ENCODE assay signal across 18 cellular contexts in the genomic region with DNA sequence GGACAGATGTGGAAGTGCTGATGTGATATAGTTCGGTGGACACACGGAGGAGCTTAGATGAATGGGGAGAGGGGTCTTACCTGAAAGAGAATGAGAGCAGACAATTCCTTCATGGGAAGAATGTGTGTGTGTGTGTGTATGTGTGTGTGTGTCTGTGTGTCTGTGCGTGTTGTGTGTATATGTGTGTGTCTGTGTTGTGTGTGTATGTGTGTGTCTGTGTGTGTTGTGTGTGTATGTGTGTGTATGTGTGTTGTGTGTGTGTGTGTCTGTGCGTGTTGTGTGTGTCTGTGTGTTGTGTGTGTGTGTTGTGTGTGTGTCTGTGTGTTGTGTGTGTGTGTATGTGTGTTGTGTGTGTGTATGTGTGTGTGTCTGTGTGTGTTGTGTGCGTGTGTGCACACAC.
DNase-seq lines count a peak whose midpoint lies in the region; ATAC-seq, FAIRE-seq and TF ChIP-seq lines count a peak whose summit lies in the region.
"Had no signal": no experiment of that assay in that cellular context is flagged by ENCODE, and none has a peak within 500 bp of the region (broad histone marks: within the 10 kb centered on the region; RNA-seq: fewer than 3 reads in every experiment).

No MANE protein-coding gene starts in this region.

- no peaks in the 10 kb centered on the region for H3K36me3 Mint-ChIP-seq in glutamatergic neuron (ENCODE audit: unreplicated experiment)
- H3K36me3 Mint-ChIP-seq: IgD-negative memory B cell had no signal

- BruUV-seq in K562 (replicated peaks; lab: Mats Ljungman, UMichigan) = no TSS peak

- H2AFZ ChIP-seq in K562 (ENCODE audit: low read depth, low read length) = no peak overlapping the region

- peaks cover 0 to 5% of the 10 kb centered on the region in 2 experiments; a peak in 2 of 5 replicates for H3K27me3 ChIP-seq in K562 (ENCODE audit: control insufficient read depth in 2 of 2, insufficient read depth in 2 of 2, low read length in 2 of 2)

- CTCF ChIA-PET in HEK293 (lab: Yijun Ruan, JAX) (interaction anchor here (0.6 kb wide), 1 partner anchor 924 kb away, joined by 3 read pairs; no protein-coding TSS in a partner anchor), K562 (lab: Yijun Ruan, JAX; ENCODE audit: low intra/inter-chr PET ratio) (no interaction called here), RWPE1 (lab: Yijun Ruan, JAX) (interaction anchor here (0.8 kb wide), 1 partner anchor 9 kb away, joined by 3 read pairs; no protein-coding TSS in a partner anchor)

- no peaks in the 10 kb centered on the region for H3K36me3 ChIP-seq in HEK293 (ENCODE audit: control insufficient read depth in 2 of 2, insufficient read depth in 1 of 2, low read length in 2 of 2)
- no peaks in the 10 kb centered on the region for H3K36me3 ChIP-seq in K562 (ENCODE audit: control insufficient read depth, insufficient read depth, low read length)

- H3K9me3 Mint-ChIP-seq in glutamatergic neuron (ENCODE audit: unreplicated experiment) = no peaks in the 10 kb centered on the region
- H3K9me3 Mint-ChIP-seq: CD4-positive, alpha-beta T cell; IgD-negative memory B cell had no signal

- H3K9ac ChIP-seq in K562 (ENCODE audit: insufficient read depth in 1 of 2, low read depth in 2 of 2, low read length in 2 of 2) = no peak overlapping the region

- no peaks in the 10 kb centered on the region for H3K9me1 ChIP-seq in K562 (ENCODE audit: control insufficient read depth, insufficient read depth, low read length)

- no peak for TF ChIP-seq CTCF in HEK293 (tag by site-specific recombination; IDR thresholded peaks at IDR 0.05)
- TF ChIP-seq CTCF in K562 (IDR thresholded peaks at IDR 0.05 in 2 of 3, conservative IDR thresholded peaks at IDR 0.05 in 1 of 3; ENCODE audit: insufficient read depth in 2 of 3, low read depth in 1 of 3, low read length in 3 of 3) = no peak
- TF ChIP-seq CTCF in glutamatergic neuron (IDR thresholded peaks at IDR 0.05; ENCODE audit: partially characterized antibody, unreplicated experiment) = no peak
- no peak for TF ChIP-seq CTCF in GM20000 (IDR thresholded peaks at IDR 0.05; ENCODE audit: extremely low read depth, missing control alignments)
- no peak for TF ChIP-seq CTCF in RWPE1 (conservative IDR thresholded peaks at IDR 0.05; ENCODE audit: low read depth)

- no peak overlapping the region for H3K4me3 ChIP-seq in HEK293 (ENCODE audit: low read depth, low read length)
- H3K4me3 ChIP-seq in K562 = no peak overlapping the region

- H3K4me3 Mint-ChIP-seq in glutamatergic neuron (ENCODE audit: unreplicated experiment) = no peak overlapping the region
- H3K4me3 Mint-ChIP-seq: B cell; CD4-positive, alpha-beta T cell; IgD-negative memory B cell had no signal

- H3K79me2 ChIP-seq in K562 (ENCODE audit: control insufficient read depth, insufficient read depth, low read length) = no peaks in the 10 kb centered on the region

- H3K27ac Mint-ChIP-seq in glutamatergic neuron (ENCODE audit: unreplicated experiment) = peak overlapping the region; percentile 9
- H3K27ac Mint-ChIP-seq: B cell; CD4-positive, alpha-beta T cell; IgD-negative memory B cell had no signal

- no peak for FAIRE-seq in K562 (lab: Jason Lieb, UNC)
- FAIRE-seq: A204.1, GM18507 had no signal

- POLR2A ChIA-PET in HEK293 (lab: Yijun Ruan, JAX) (no interaction called here), K562 (lab: Yijun Ruan, JAX) (no interaction called here), RWPE1 (lab: Yijun Ruan, JAX; ENCODE audit: low non-redundant PET) (no interaction called here)

- H3K27ac ChIP-seq in HEK293 (ENCODE audit: extremely low read depth, low read depth, low read length) = no peak overlapping the region
- H3K27ac ChIP-seq in K562 (ENCODE audit: extremely low read depth, low read depth, low read length) = no peak overlapping the region
- no peak overlapping the region for H3K27ac ChIP-seq in RWPE1
- H3K27ac ChIP-seq: HL-60 had no signal

- no peak overlapping the region for H3K4me2 ChIP-seq in K562 (ENCODE audit: insufficient read depth, low read length)

- no peak for TF ChIP-seq POLR2A in K562 (conservative IDR thresholded peaks at IDR 0.05)

- no peak for TF ChIP-seq RAD21 in K562 (CRISPR knock-in tag; conservative IDR thresholded peaks at IDR 0.05 in 1 of 2, IDR thresholded peaks at IDR 0.05 in 1 of 2)

- no peak for TF ChIP-seq EP300 in K562 (IDR thresholded peaks at IDR 0.05; ENCODE audit: low read length)

- peaks cover 3% of the 10 kb centered on the region for H3K27me3 Mint-ChIP-seq in glutamatergic neuron (ENCODE audit: unreplicated experiment)

- in situ Hi-C loops in K562 (cut with MboI) = loop anchor here (25.0 kb wide), 2 partner anchors 701 to 1026 kb away; a partner anchor contains a TSS

- no peaks in the 10 kb centered on the region for H4K20me1 ChIP-seq in K562 (replicated peaks; ENCODE audit: control insufficient read depth, insufficient read depth, low read length)

- H3K4me1 ChIP-seq in HEK293 (ENCODE audit: control insufficient read depth, insufficient read depth, low read length) (no peaks in the 10 kb centered on the region), K562 (replicated peaks in 1 of 2; ENCODE audit: control insufficient read depth in 2 of 2, insufficient read depth in 2 of 2, low read length in 2 of 2) (no peaks in the 10 kb centered on the region)

- H3K9me3 ChIP-seq in HEK293 (ENCODE audit: control insufficient read depth, insufficient read depth, low read depth, low read length) = no peaks in the 10 kb centered on the region
- H3K9me3 ChIP-seq in K562 (replicated peaks; ENCODE audit: control insufficient read depth, insufficient read depth, low read depth, low read length) = no peaks in the 10 kb centered on the region

- intact Hi-C loops in K562 (cut with micrococcal nuclease) = no loop called here

- WGBS in K562 (ENCODE audit: insufficient coverage, low coverage, missing lambda C conversion rate) = 0% methylated on average over 2 of the region's 5 CpGs

- no peak for ATAC-seq in K562
- ATAC-seq in GM21381 (IDR thresholded peaks at IDR 0.05; ENCODE audit: unreplicated experiment) = no peak

- DNase-seq in K562 (ENCODE audit: extremely low read depth in 1 of 4, low spot score in 3 of 4) = no peak
- no peak for DNase-seq in glutamatergic neuron
- no peak for DNase-seq in GM20000 (ENCODE audit: low spot score)
- no peak for DNase-seq in RWPE1 (ENCODE audit: low spot score)
- DNase-seq in kidney glomerular epithelial cell (lab: John Stamatoyannopoulos, UW) = no peak
- DNase-seq: C1 segment of cervical spinal cord; Calu3; CD4-positive, alpha-beta T cell; DMS 273 treated with DMSO at 0.1 percent for 48 hours; GOT3; HCEC 1CT had no signal

- H3K4me1 Mint-ChIP-seq in glutamatergic neuron (ENCODE audit: low read depth, unreplicated experiment) = peaks cover 8% of the 10 kb centered on the region
- H3K4me1 Mint-ChIP-seq: B cell, IgD-negative memory B cell had no signal

TF ChIP-seq in HEK293, 187 proteins besides CTCF, POLR2A, EP300 and RAD21 (continues in another document):
- TF ChIP-seq ZNF10 (tag by site-specific recombination; IDR thresholded peaks at IDR 0.05) (no peak), ZNF274 (IDR thresholded peaks at IDR 0.05; ENCODE audit: low read length) (no peak), ZNF274 (tag by site-specific recombination; IDR thresholded peaks at IDR 0.05; ENCODE audit: borderline replicate concordance) (no peak), KLF1 (tag by site-specific recombination; IDR thresholded peaks at IDR 0.05) (no peak), GLI4 (tag by site-specific recombination; IDR thresholded peaks at IDR 0.05) (0 out of 2 replicates have a peak, but pooled peaks have one; percentile 24)
- TF ChIP-seq, protein P1, sequence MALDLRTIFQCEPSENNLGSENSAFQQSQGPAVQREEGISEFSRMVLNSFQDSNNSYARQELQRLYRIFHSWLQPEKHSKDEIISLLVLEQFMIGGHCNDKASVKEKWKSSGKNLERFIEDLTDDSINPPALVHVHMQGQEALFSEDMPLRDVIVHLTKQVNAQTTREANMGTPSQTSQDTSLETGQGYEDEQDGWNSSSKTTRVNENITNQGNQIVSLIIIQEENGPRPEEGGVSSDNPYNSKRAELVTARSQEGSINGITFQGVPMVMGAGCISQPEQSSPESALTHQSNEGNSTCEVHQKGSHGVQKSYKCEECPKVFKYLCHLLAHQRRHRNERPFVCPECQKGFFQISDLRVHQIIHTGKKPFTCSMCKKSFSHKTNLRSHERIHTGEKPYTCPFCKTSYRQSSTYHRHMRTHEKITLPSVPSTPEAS (tag by site-specific recombination; IDR thresholded peaks at IDR 0.05) = peak; percentile 94

TF ChIP-seq in K562, 482 proteins besides CTCF, POLR2A, EP300 and RAD21 (continues in another document):
- no peak for TF ChIP-seq CBX2 (IDR thresholded peaks at IDR 0.05; ENCODE audit: insufficient read depth, low read length, poor library complexity, severe bottlenecking)
- TF ChIP-seq, protein P2, sequence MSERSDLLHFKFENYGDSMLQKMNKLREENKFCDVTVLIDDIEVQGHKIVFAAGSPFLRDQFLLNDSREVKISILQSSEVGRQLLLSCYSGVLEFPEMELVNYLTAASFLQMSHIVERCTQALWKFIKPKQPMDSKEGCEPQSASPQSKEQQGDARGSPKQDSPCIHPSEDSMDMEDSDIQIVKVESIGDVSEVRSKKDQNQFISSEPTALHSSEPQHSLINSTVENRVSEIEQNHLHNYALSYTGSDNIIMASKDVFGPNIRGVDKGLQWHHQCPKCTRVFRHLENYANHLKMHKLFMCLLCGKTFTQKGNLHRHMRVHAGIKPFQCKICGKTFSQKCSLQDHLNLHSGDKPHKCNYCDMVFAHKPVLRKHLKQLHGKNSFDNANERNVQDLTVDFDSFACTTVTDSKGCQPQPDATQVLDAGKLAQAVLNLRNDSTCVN (CRISPR knock-in tag; IDR thresholded peaks at IDR 0.05) = peak; percentile 71; the same call in 1 of the 2 replicates
- TF ChIP-seq KLF16 (IDR thresholded peaks at IDR 0.05) = no peak
- no peak for TF ChIP-seq RFX1 (IDR thresholded peaks at IDR 0.05)
- TF ChIP-seq HOXB6 (CRISPR knock-in tag; IDR thresholded peaks at IDR 0.05; ENCODE audit: borderline replicate concordance) = no peak
- TF ChIP-seq PHF20 (IDR thresholded peaks at IDR 0.05; ENCODE audit: partially characterized antibody) = peak; percentile 20
- TF ChIP-seq, protein P3, sequence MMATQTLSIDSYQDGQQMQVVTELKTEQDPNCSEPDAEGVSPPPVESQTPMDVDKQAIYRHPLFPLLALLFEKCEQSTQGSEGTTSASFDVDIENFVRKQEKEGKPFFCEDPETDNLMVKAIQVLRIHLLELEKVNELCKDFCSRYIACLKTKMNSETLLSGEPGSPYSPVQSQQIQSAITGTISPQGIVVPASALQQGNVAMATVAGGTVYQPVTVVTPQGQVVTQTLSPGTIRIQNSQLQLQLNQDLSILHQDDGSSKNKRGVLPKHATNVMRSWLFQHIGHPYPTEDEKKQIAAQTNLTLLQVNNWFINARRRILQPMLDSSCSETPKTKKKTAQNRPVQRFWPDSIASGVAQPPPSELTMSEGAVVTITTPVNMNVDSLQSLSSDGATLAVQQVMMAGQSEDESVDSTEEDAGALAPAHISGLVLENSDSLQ (IDR thresholded peaks at IDR 0.05) = no peak
